ENCODE assay signal across 9 cellular contexts in genomic region chr11:114317738-114318137, GRCh38. TPM values are rescaled to one million over a fixed set of nuclear protein-coding genes. Genes with fewer than 3 reads are reported as not detected.
DNase-seq lines count a peak whose midpoint lies in the region; ATAC-seq, FAIRE-seq and TF ChIP-seq lines count a peak whose summit lies in the region.
"Had no signal": no experiment of that assay in that cellular context is flagged by ENCODE, and none has a peak within 500 bp of the region (broad histone marks: within the 10 kb centered on the region; RNA-seq: fewer than 3 reads in every experiment).

No MANE protein-coding gene starts in this region.

- H3K27me3 Mint-ChIP-seq in endothelial cell (ENCODE audit: unreplicated experiment): peaks cover 3% of the 10 kb centered on the region

- no peaks in the 10 kb centered on the region for H3K9me3 ChIP-seq in parathyroid adenoma (ENCODE audit: control insufficient read depth, low read length)
- H3K9me3 ChIP-seq: SJCRH30 had no signal

- H3K4me3 Mint-ChIP-seq in endothelial cell (ENCODE audit: unreplicated experiment): no peak overlapping the region

- no peak overlapping the region for H2AFZ ChIP-seq in parathyroid adenoma

- H3K27me3 ChIP-seq in parathyroid adenoma (ENCODE audit: control insufficient read depth, insufficient read depth, low read length): no peaks in the 10 kb centered on the region
- H3K27me3 ChIP-seq: SJCRH30 had no signal

- H3K4me1 ChIP-seq in parathyroid adenoma: no peaks in the 10 kb centered on the region

- no peak overlapping the region for H3K9ac ChIP-seq in parathyroid adenoma

- no peak for FAIRE-seq in urothelium cell line (lab: Jason Lieb, UNC)

- no peaks in the 10 kb centered on the region for H3K9me3 Mint-ChIP-seq in endothelial cell (ENCODE audit: unreplicated experiment)

- H3K79me2 ChIP-seq in parathyroid adenoma: no peaks in the 10 kb centered on the region

- no peak overlapping the region for H3K4me3 ChIP-seq in parathyroid adenoma (ENCODE audit: low read depth, low read length)
- H3K4me3 ChIP-seq: SJCRH30 had no signal

- H3K36me3 ChIP-seq in parathyroid adenoma (ENCODE audit: control insufficient read depth, insufficient read depth, low read length): no peaks in the 10 kb centered on the region

- TF ChIP-seq CTCF in GM12872 (IDR thresholded peaks at IDR 0.05; ENCODE audit: insufficient read depth, low read depth, low read length) (0 out of 3 replicates have a peak, but pooled peaks have one; percentile 10), endothelial cell (IDR thresholded peaks at IDR 0.05; ENCODE audit: unreplicated experiment) (no peak), parathyroid adenoma (IDR thresholded peaks at IDR 0.05) (no peak)

- H3K4me2 ChIP-seq in parathyroid adenoma (ENCODE audit: low read length): no peak overlapping the region

- ATAC-seq in GM18907 (IDR thresholded peaks at IDR 0.05; ENCODE audit: unreplicated experiment): no peak
- no peak for ATAC-seq in GM19395 (IDR thresholded peaks at IDR 0.05; ENCODE audit: unreplicated experiment)

- DNase-seq in NCI-H345 (lab: John Stamatoyannopoulos, UW): peak; percentile 15
- peak; percentile 56 for DNase-seq in endothelial cell (ENCODE audit: low spot score)
- DNase-seq in superior temporal gyrus (ENCODE audit: extremely low spot score): no peak
- DNase-seq in urothelium cell line (ENCODE audit: low spot score): no peak

- H3K36me3 Mint-ChIP-seq in endothelial cell (ENCODE audit: low read depth, unreplicated experiment): no peaks in the 10 kb centered on the region

- peaks cover 22% of the 10 kb centered on the region for H3K4me1 Mint-ChIP-seq in endothelial cell (ENCODE audit: unreplicated experiment)

- peak overlapping the region; percentile 19 for H3K27ac ChIP-seq in parathyroid adenoma
- H3K27ac ChIP-seq: SJCRH30 had no signal

- H3K27ac Mint-ChIP-seq in endothelial cell (ENCODE audit: unreplicated experiment): no peak overlapping the region

RNA-seq across cellular contexts. Expression of gene NNMT, which starts 21.5 kb away (rescaled TPM):
- total RNA-seq in endothelial cell (ENCODE audit: unreplicated experiment): not detected

Comparison
In these comparisons a context has a peak if more than half of its experiments do, and no peak if none do; other contexts are left out.
1. DNase-seq: peak in NCI-H345 (single experiment) and endothelial cell (single experiment); none in superior temporal gyrus (single experiment) and urothelium cell line (single experiment).